In genomic region chr17:17751996-17752821, GRCh38 we compare ENCODE assay signal across 8 cellular contexts.
DNase-seq lines count a peak whose midpoint lies in the region; ATAC-seq and TF ChIP-seq lines count a peak whose summit lies in the region.

No MANE protein-coding gene starts in this region.

- H3K27ac ChIP-seq in thoracic aorta: peak overlapping the region; percentile 65 to 73

- peaks cover 24 to 46% of the 10 kb centered on the region in 2 donors for H3K4me1 ChIP-seq in thoracic aorta (ENCODE audit: control insufficient read depth in 1 of 2, low read depth in 2 of 2)

- peak overlapping the region; percentile 77 for H3K4me3 ChIP-seq in thoracic aorta

- intact Hi-C loops in head of caudate nucleus (cut with DNase I): no loop called here

- peaks cover 65% of the 10 kb centered on the region for H3K4me1 Mint-ChIP-seq in activated naive CD8-positive, alpha-beta T cell treated with anti-CD3 and anti-CD28 coated beads for 36 hours
- H3K4me1 Mint-ChIP-seq in osteocyte (ENCODE audit: unreplicated experiment): peaks cover 57% of the 10 kb centered on the region

- TF ChIP-seq CTCF in LNCAP (IDR thresholded peaks at IDR 0.05) (peak; percentile 58), osteocyte (IDR thresholded peaks at IDR 0.05) (peak; percentile 31), thoracic aorta (IDR thresholded peaks at IDR 0.05) (peak; percentile 29)

- H3K27me3 Mint-ChIP-seq in activated naive CD8-positive, alpha-beta T cell treated with anti-CD3 and anti-CD28 coated beads for 36 hours: no peaks in the 10 kb centered on the region
- H3K27me3 Mint-ChIP-seq in osteocyte (ENCODE audit: unreplicated experiment): no peaks in the 10 kb centered on the region

- H3K4me3 Mint-ChIP-seq in activated naive CD8-positive, alpha-beta T cell treated with anti-CD3 and anti-CD28 coated beads for 36 hours: peak overlapping the region; percentile 95
- peak overlapping the region; percentile 76 for H3K4me3 Mint-ChIP-seq in osteocyte (ENCODE audit: unreplicated experiment)

- no peaks in the 10 kb centered on the region for H3K9me3 ChIP-seq in thoracic aorta

- no peaks in the 10 kb centered on the region for H3K9me3 Mint-ChIP-seq in activated naive CD8-positive, alpha-beta T cell treated with anti-CD3 and anti-CD28 coated beads for 36 hours
- H3K9me3 Mint-ChIP-seq in osteocyte (ENCODE audit: unreplicated experiment): no peaks in the 10 kb centered on the region

- ATAC-seq in SK-N-SH treated with all-trans-retinoic acid at 6 μM for 48 hours: peak; percentile 87
- peak; percentile 87 for ATAC-seq in thoracic aorta (ENCODE audit: insufficient number of reproducible peaks, low FRiP score, low read depth)

- DNase-seq in GDM1 (lab: John Stamatoyannopoulos, UW): peak; percentile 91
- DNase-seq in H4 (ENCODE audit: low spot score): peak; percentile 93
- peak; percentile 97 for DNase-seq in activated naive CD8-positive, alpha-beta T cell treated with anti-CD3 and anti-CD28 coated beads for 36 hours
- DNase-seq in head of caudate nucleus: peak; percentile 91 to 98 (median 96)
- DNase-seq in osteocyte (ENCODE audit: extremely low spot score, unreplicated experiment): peak; percentile 98
- peak; percentile 89 for DNase-seq in thoracic aorta (ENCODE audit: low spot score)

- H3K27me3 ChIP-seq in thoracic aorta (replicated peaks; ENCODE audit: insufficient read depth): no peaks in the 10 kb centered on the region

- peaks cover 4% of the 10 kb centered on the region for H3K36me3 Mint-ChIP-seq in activated naive CD8-positive, alpha-beta T cell treated with anti-CD3 and anti-CD28 coated beads for 36 hours
- H3K36me3 Mint-ChIP-seq in osteocyte (ENCODE audit: unreplicated experiment): no peaks in the 10 kb centered on the region

- peak overlapping the region; percentile 99 for H3K27ac Mint-ChIP-seq in activated naive CD8-positive, alpha-beta T cell treated with anti-CD3 and anti-CD28 coated beads for 36 hours
- peak overlapping the region; percentile 97 for H3K27ac Mint-ChIP-seq in osteocyte (ENCODE audit: unreplicated experiment)

- no peaks in the 10 kb centered on the region for H3K36me3 ChIP-seq in thoracic aorta

TF ChIP-seq in SK-N-SH treated with all-trans-retinoic acid at 6 μM for 48 hours, 23 proteins besides CTCF, POLR2A, EP300 and RAD21:
- TF ChIP-seq CSDC2 (CRISPR knock-in tag; IDR thresholded peaks at IDR 0.05) (no peak), BACH2 (CRISPR knock-in tag; IDR thresholded peaks at IDR 0.05; ENCODE audit: borderline replicate concordance) (no peak), GLIS3 (CRISPR knock-in tag; IDR thresholded peaks at IDR 0.05) (no peak), ZFP3 (CRISPR knock-in tag; IDR thresholded peaks at IDR 0.05) (no peak), PPARA (CRISPR knock-in tag; IDR thresholded peaks at IDR 0.05; ENCODE audit: borderline replicate concordance) (no peak), ZNF565 (CRISPR knock-in tag; conservative IDR thresholded peaks at IDR 0.05; ENCODE audit: low read depth) (no peak), ZFP30 (CRISPR knock-in tag; IDR thresholded peaks at IDR 0.05) (no peak), ZC3H10 (CRISPR knock-in tag; IDR thresholded peaks at IDR 0.05) (no peak), ESRRG (CRISPR knock-in tag; IDR thresholded peaks at IDR 0.05) (no peak), RARB (CRISPR knock-in tag; IDR thresholded peaks at IDR 0.05) (no peak), CSRNP3 (CRISPR knock-in tag; IDR thresholded peaks at IDR 0.05) (no peak), TCF4 (CRISPR knock-in tag; IDR thresholded peaks at IDR 0.05; ENCODE audit: borderline replicate concordance) (no peak), ZNF8 (CRISPR knock-in tag; IDR thresholded peaks at IDR 0.05) (no peak), ISL1 (CRISPR knock-in tag; IDR thresholded peaks at IDR 0.05) (no peak), TOX (CRISPR knock-in tag; IDR thresholded peaks at IDR 0.05; ENCODE audit: borderline replicate concordance) (no peak), CREB5 (CRISPR knock-in tag; IDR thresholded peaks at IDR 0.05; ENCODE audit: low read depth) (no peak), ARNTL (CRISPR knock-in tag; IDR thresholded peaks at IDR 0.05; ENCODE audit: borderline replicate concordance, low read depth) (no peak)

Comparison
In these comparisons a context has a peak if more than half of its experiments do, and no peak if none do; other contexts are left out.
1. Peak in every context shown above with its lines: DNase-seq, ATAC-seq, H3K4me3 ChIP-seq and H3K27ac ChIP-seq.